26 cellular contexts compared by ENCODE assay signal in genomic region chr6:37793067-37793466, GRCh38.
"Had no signal": no experiment of that assay in that cellular context is flagged by ENCODE, and none has a peak within 500 bp of the region (broad histone marks: within the 10 kb centered on the region; RNA-seq: fewer than 3 reads in every experiment).

No MANE protein-coding gene starts in this region.

- H3K9me3 ChIP-seq: esophagus muscularis mucosa, tibial nerve, uterus had no signal

- H3K36me3 ChIP-seq: esophagus muscularis mucosa, tibial nerve, uterus had no signal

- H3K36me3 Mint-ChIP-seq: activated naive CD4-positive, alpha-beta T cell treated with anti-CD3 and anti-CD28 coated beads, Interleukin-2, amount 10 ng/mL, durations not matched to agents 7 days and 5 days; brain; T-cell had no signal

- H3K27ac Mint-ChIP-seq: activated CD8-positive, alpha-beta T cell treated with anti-CD3 and anti-CD28 coated beads for 36 hours; activated naive CD4-positive, alpha-beta T cell treated with anti-CD3 and anti-CD28 coated beads, Interleukin-2, amount 10 ng/mL, durations not matched to agents 7 days and 5 days; activated naive CD8-positive, alpha-beta T cell treated with anti-CD3 and anti-CD28 coated beads, Interleukin-2, amount 50 U/mL, for 24 hours; nephron; T-cell had no signal

- H3K4me3 Mint-ChIP-seq: activated CD4-positive, alpha-beta T cell treated with anti-CD3 and anti-CD28 coated beads, Interleukin-2, amount 10 ng/mL, durations not matched to agents 24 days and 14 days; activated CD8-positive, alpha-beta T cell treated with anti-CD3 and anti-CD28 coated beads for 36 hours; activated naive CD4-positive, alpha-beta T cell treated with anti-CD3 and anti-CD28 coated beads, Interleukin-2, amount 10 ng/mL, durations not matched to agents 7 days and 5 days; activated naive CD8-positive, alpha-beta T cell treated with anti-CD3 and anti-CD28 coated beads, Interleukin-2, amount 50 U/mL, for 24 hours; brain; nephron; T-cell had no signal

- H3K27ac ChIP-seq: coronary artery, esophagus muscularis mucosa, tibial nerve, uterus had no signal

- H3K4me3 ChIP-seq: coronary artery, esophagus muscularis mucosa, lung, tibial nerve, uterus had no signal

- H3K27me3 Mint-ChIP-seq: activated CD8-positive, alpha-beta T cell treated with anti-CD3 and anti-CD28 coated beads for 36 hours; activated naive CD8-positive, alpha-beta T cell treated with anti-CD3 and anti-CD28 coated beads, Interleukin-2, amount 50 U/mL, for 24 hours; T-cell had no signal

- H3K9me3 Mint-ChIP-seq: activated CD4-positive, alpha-beta T cell treated with anti-CD3 and anti-CD28 coated beads, Interleukin-2, amount 10 ng/mL, durations not matched to agents 24 days and 14 days; activated CD8-positive, alpha-beta T cell treated with anti-CD3 and anti-CD28 coated beads for 36 hours; activated naive CD4-positive, alpha-beta T cell treated with anti-CD3 and anti-CD28 coated beads, Interleukin-2, amount 10 ng/mL, durations not matched to agents 7 days and 5 days; activated naive CD8-positive, alpha-beta T cell treated with anti-CD3 and anti-CD28 coated beads, Interleukin-2, amount 50 U/mL, for 24 hours; brain; nephron; T-cell had no signal

- ATAC-seq: activated CD8-positive, alpha-beta T cell treated with anti-CD3 and anti-CD28 coated beads for 36 hours; activated naive CD8-positive, alpha-beta T cell treated with anti-CD3 and anti-CD28 coated beads, Interleukin-2, amount 50 U/mL, for 24 hours; left lobe of liver; stimulated activated naive CD8-positive, alpha-beta T cell treated with anti-CD3 and anti-CD28 coated beads, Interleukin-15, Interleukin-2, amounts not matched to agents 100 U/mL and 50 U/mL, for 24 hours; T-cell had no signal

- DNase-seq: activated CD4-positive, alpha-beta T cell treated with anti-CD3 and anti-CD28 coated beads, Interleukin-2, amount 10 ng/mL, durations not matched to agents 24 days and 14 days; activated CD8-positive, alpha-beta T cell treated with anti-CD3 and anti-CD28 coated beads for 36 hours; activated naive CD4-positive, alpha-beta T cell treated with anti-CD3 and anti-CD28 coated beads, Interleukin-2, amount 10 ng/mL, durations not matched to agents 7 days and 5 days; activated naive CD8-positive, alpha-beta T cell treated with anti-CD3 and anti-CD28 coated beads, Interleukin-2, amount 50 U/mL, for 24 hours; activated T-cell treated with anti-CD3 and anti-CD28 coated beads, Interleukin-2, amount 50 U/mL, for 1 hour; anterior cingulate cortex; central memory CD4-positive, alpha-beta T cell; foreskin melanocyte; hypothalamus; kidney; midbrain; occipital lobe; retina; stimulated activated CD4-positive, alpha-beta T cell treated with anti-CD3 and anti-CD28 coated beads, Interleukin-12 subunit alpha, Interleukin-12 subunit beta, amount 100 ng/mL, for 4 hours; stimulated activated CD4-positive, alpha-beta T cell treated with anti-CD3 and anti-CD28 coated beads, Interleukin-2, amount 100 ng/mL, for 24 hours; stimulated activated naive CD8-positive, alpha-beta T cell treated with anti-CD3 and anti-CD28 coated beads, Interleukin-15, Interleukin-2, amounts not matched to agents 100 U/mL and 50 U/mL, for 24 hours; T-cell; T-helper 9 cell; uterus had no signal

- H3K27me3 ChIP-seq: esophagus muscularis mucosa, tibial nerve, uterus had no signal

- H3K4me1 ChIP-seq: uterus had no signal
